Comparison of ENCODE assay signal across 40 cellular contexts in genomic region chr3:99442599-99442998, GRCh38.
"Had no signal": no experiment of that assay in that cellular context is flagged by ENCODE, and none has a peak within 500 bp of the region (broad histone marks: within the 10 kb centered on the region; RNA-seq: fewer than 3 reads in every experiment).

No MANE protein-coding gene starts in this region.

- DNase-seq: activated effector memory CD4-positive, alpha-beta T cell treated with anti-CD3 and anti-CD28 coated beads, Interleukin-2, amount 50 U/mL, for 16 hours; activated effector memory CD4-positive, alpha-beta T cell treated with Interleukin-2 at 50 U/mL for 16 hours; activated gamma-delta T cell; activated gamma-delta T cell treated with Interleukin-2 at 50 U/mL for 16 hours; activated naive CD4-positive, alpha-beta T cell; activated naive CD4-positive, alpha-beta T cell treated with anti-CD3 and anti-CD28 coated beads for 36 hours; activated naive CD4-positive, alpha-beta T cell treated with anti-CD3 and anti-CD28 coated beads, Interleukin-2, amount 10 ng/mL, durations not matched to agents 7 days and 5 days; activated naive CD4-positive, alpha-beta T cell treated with anti-CD3 and anti-CD28 coated beads, Interleukin-2, amount 50 U/mL, for 16 hours; activated naive CD4-positive, alpha-beta T cell treated with Interleukin-2 at 50 U/mL for 16 hours; activated naive CD8-positive, alpha-beta T cell treated with anti-CD3 and anti-CD28 coated beads for 36 hours; activated naive CD8-positive, alpha-beta T cell treated with anti-CD3 and anti-CD28 coated beads, Interleukin-2, amount 10 ng/mL, durations not matched to agents 7 days and 5 days; activated naive CD8-positive, alpha-beta T cell treated with anti-CD3 and anti-CD28 coated beads, Interleukin-2, amount 50 U/mL, for 24 hours; activated T-cell treated with anti-CD3 and anti-CD28 coated beads, Interleukin-2, amount 50 U/mL, for 1 hour; activated T-cell treated with anti-CD3 and anti-CD28 coated beads, Interleukin-2, amount 50 U/mL, for 24 hours; activated T-cell treated with anti-CD3 and anti-CD28 coated beads, Interleukin-2, amount 50 U/mL, for 4 hours; activated T-cell treated with anti-CD3 and anti-CD28 coated beads, Interleukin-2, amount 50 U/mL, for 48 hours; activated T-cell treated with anti-CD3 and anti-CD28 coated beads, Interleukin-2, amount 50 U/mL, for 72 hours; adrenal gland; amniotic stem cell; amygdala; anterior cingulate cortex; aorta; body of pancreas; brain microvascular endothelial cell; caudate nucleus; central memory CD4-positive, alpha-beta T cell; cerebellar nuclear complex had no signal

- H3K27me3 ChIP-seq: adrenal gland, ascending aorta, body of pancreas, brain microvascular endothelial cell, breast epithelium, cardiac muscle cell had no signal

- H3K27ac ChIP-seq: adrenal gland, ascending aorta, body of pancreas, brain microvascular endothelial cell, breast epithelium, cardiac muscle cell had no signal

- H3K36me3 Mint-ChIP-seq: activated naive CD4-positive, alpha-beta T cell treated with anti-CD3 and anti-CD28 coated beads, Interleukin-2, amount 10 ng/mL, durations not matched to agents 7 days and 5 days; activated naive CD4-positive, alpha-beta T cell treated with anti-CD3 and anti-CD28 coated beads, Interleukin-2, amount 50 U/mL, for 72 hours; activated naive CD8-positive, alpha-beta T cell; activated naive CD8-positive, alpha-beta T cell treated with anti-CD3 and anti-CD28 coated beads for 36 hours; activated naive CD8-positive, alpha-beta T cell treated with anti-CD3 and anti-CD28 coated beads, Interleukin-2, amount 10 ng/mL, durations not matched to agents 7 days and 5 days; brain had no signal

- H3K27me3 Mint-ChIP-seq: activated naive CD4-positive, alpha-beta T cell treated with anti-CD3 and anti-CD28 coated beads, Interleukin-2, amount 10 ng/mL, durations not matched to agents 7 days and 5 days; activated naive CD4-positive, alpha-beta T cell treated with anti-CD3 and anti-CD28 coated beads, Interleukin-2, amount 50 U/mL, for 24 hours; activated naive CD8-positive, alpha-beta T cell; activated naive CD8-positive, alpha-beta T cell treated with anti-CD3 and anti-CD28 coated beads for 36 hours; activated naive CD8-positive, alpha-beta T cell treated with anti-CD3 and anti-CD28 coated beads, Interleukin-2, amount 10 ng/mL, durations not matched to agents 7 days and 5 days; activated naive CD8-positive, alpha-beta T cell treated with anti-CD3 and anti-CD28 coated beads, Interleukin-2, amount 50 U/mL, for 24 hours; activated T-cell treated with anti-CD3 and anti-CD28 coated beads, Interleukin-2, amount 50 U/mL, for 24 hours; activated T-helper 17 cell treated with anti-CD3 and anti-CD28 coated beads, Interleukin-2, amount 50 U/mL, for 72 hours; brain; central memory CD8-positive, alpha-beta T cell had no signal

- H3K4me3 ChIP-seq: adrenal gland, ascending aorta, body of pancreas, breast epithelium, cardiac muscle cell had no signal

- H3K9me3 ChIP-seq: adrenal gland, ascending aorta, body of pancreas had no signal

- H3K36me3 ChIP-seq: adrenal gland, ascending aorta, brain microvascular endothelial cell, breast epithelium, cardiac muscle cell had no signal

- H3K4me1 Mint-ChIP-seq: activated naive CD4-positive, alpha-beta T cell treated with anti-CD3 and anti-CD28 coated beads, Interleukin-2, amount 10 ng/mL, durations not matched to agents 7 days and 5 days; activated naive CD4-positive, alpha-beta T cell treated with anti-CD3 and anti-CD28 coated beads, Interleukin-2, amount 50 U/mL, for 24 hours; activated naive CD8-positive, alpha-beta T cell treated with anti-CD3 and anti-CD28 coated beads for 36 hours; activated naive CD8-positive, alpha-beta T cell treated with anti-CD3 and anti-CD28 coated beads, Interleukin-2, amount 10 ng/mL, durations not matched to agents 7 days and 5 days; activated naive CD8-positive, alpha-beta T cell treated with anti-CD3 and anti-CD28 coated beads, Interleukin-2, amount 50 U/mL, for 24 hours; activated T-helper 17 cell treated with anti-CD3 and anti-CD28 coated beads, Interleukin-2, amount 50 U/mL, for 72 hours; central memory CD8-positive, alpha-beta T cell had no signal

- H3K4me3 Mint-ChIP-seq: activated naive CD4-positive, alpha-beta T cell treated with anti-CD3 and anti-CD28 coated beads for 36 hours; activated naive CD4-positive, alpha-beta T cell treated with anti-CD3 and anti-CD28 coated beads, Interleukin-2, amount 10 ng/mL, durations not matched to agents 7 days and 5 days; activated naive CD4-positive, alpha-beta T cell treated with anti-CD3 and anti-CD28 coated beads, Interleukin-2, amount 50 U/mL, for 24 hours; activated naive CD8-positive, alpha-beta T cell; activated naive CD8-positive, alpha-beta T cell treated with anti-CD3 and anti-CD28 coated beads for 36 hours; activated naive CD8-positive, alpha-beta T cell treated with anti-CD3 and anti-CD28 coated beads, Interleukin-2, amount 10 ng/mL, durations not matched to agents 7 days and 5 days; activated naive CD8-positive, alpha-beta T cell treated with anti-CD3 and anti-CD28 coated beads, Interleukin-2, amount 50 U/mL, for 24 hours; activated T-cell treated with anti-CD3 and anti-CD28 coated beads, Interleukin-2, amount 50 U/mL, for 24 hours; activated T-cell treated with anti-CD3 and anti-CD28 coated beads, Interleukin-2, amount 50 U/mL, for 4 hours; activated T-cell treated with anti-CD3 and anti-CD28 coated beads, Interleukin-2, amount 50 U/mL, for 72 hours; activated T-helper 1 cell treated with anti-CD3 and anti-CD28 coated beads, Interleukin-12 subunit alpha, Interleukin-12 subunit beta, Interleukin-2, Interleukin-4 antibody, amounts not matched to agents 30 ng/mL and 10 ng/mL and 1 ng/mL, durations not matched to agents 14 hours and 24 hours and 36 hours; activated T-helper 17 cell treated with anti-CD3 and anti-CD28 coated beads, Interleukin-2, amount 50 U/mL, for 72 hours; brain; central memory CD8-positive, alpha-beta T cell had no signal

- FAIRE-seq: astrocyte, bronchial epithelial cell had no signal

- H3K27ac Mint-ChIP-seq: activated naive CD4-positive, alpha-beta T cell treated with anti-CD3 and anti-CD28 coated beads for 36 hours; activated naive CD4-positive, alpha-beta T cell treated with anti-CD3 and anti-CD28 coated beads, Interleukin-2, amount 10 ng/mL, durations not matched to agents 7 days and 5 days; activated naive CD4-positive, alpha-beta T cell treated with anti-CD3 and anti-CD28 coated beads, Interleukin-2, amount 50 U/mL, for 24 hours; activated naive CD4-positive, alpha-beta T cell treated with anti-CD3 and anti-CD28 coated beads, Interleukin-2, amount 50 U/mL, for 72 hours; activated naive CD8-positive, alpha-beta T cell; activated naive CD8-positive, alpha-beta T cell treated with anti-CD3 and anti-CD28 coated beads for 36 hours; activated naive CD8-positive, alpha-beta T cell treated with anti-CD3 and anti-CD28 coated beads, Interleukin-2, amount 10 ng/mL, durations not matched to agents 7 days and 5 days; activated naive CD8-positive, alpha-beta T cell treated with anti-CD3 and anti-CD28 coated beads, Interleukin-2, amount 50 U/mL, for 24 hours; activated T-cell treated with anti-CD3 and anti-CD28 coated beads, Interleukin-2, amount 50 U/mL, for 24 hours; activated T-cell treated with anti-CD3 and anti-CD28 coated beads, Interleukin-2, amount 50 U/mL, for 72 hours; activated T-helper 1 cell treated with anti-CD3 and anti-CD28 coated beads, Interleukin-12 subunit alpha, Interleukin-12 subunit beta, Interleukin-2, Interleukin-4 antibody, amounts not matched to agents 30 ng/mL and 10 ng/mL and 1 ng/mL, durations not matched to agents 14 hours and 24 hours and 36 hours; activated T-helper 17 cell treated with anti-CD3 and anti-CD28 coated beads, Interleukin-2, amount 50 U/mL, for 72 hours; activated T-helper 2 cell treated with anti-CD3 and anti-CD28 coated beads, Interferon-gamma antibody, Interleukin-2, Interleukin-4, amounts not matched to agents 10 μg/mL and 5 μg/mL and 100 μg/mL, durations not matched to agents 14 hours and 24 hours and 36 hours; brain had no signal

- H3K9me3 Mint-ChIP-seq: activated naive CD4-positive, alpha-beta T cell treated with anti-CD3 and anti-CD28 coated beads, Interleukin-2, amount 50 U/mL, for 24 hours; activated T-helper 2 cell treated with anti-CD3 and anti-CD28 coated beads, Interferon-gamma antibody, Interleukin-2, Interleukin-4, amounts not matched to agents 10 μg/mL and 5 μg/mL and 100 μg/mL, durations not matched to agents 14 hours and 24 hours and 36 hours had no signal

- ATAC-seq: activated naive CD4-positive, alpha-beta T cell treated with anti-CD3 and anti-CD28 coated beads, Interleukin-2, amount 50 U/mL, for 72 hours; activated naive CD8-positive, alpha-beta T cell treated with anti-CD3 and anti-CD28 coated beads, Interleukin-2, amount 50 U/mL, for 24 hours; activated T-cell treated with anti-CD3 and anti-CD28 coated beads, Interleukin-2, amount 50 U/mL, for 4 hours; activated T-cell treated with anti-CD3 and anti-CD28 coated beads, Interleukin-2, amount 50 U/mL, for 72 hours; activated T-helper 17 cell treated with anti-CD3 and anti-CD28 coated beads, Interleukin-2, amount 50 U/mL, for 72 hours; body of pancreas had no signal
